Comparison of ENCODE assay signal across 12 cellular contexts in the genomic region with DNA sequence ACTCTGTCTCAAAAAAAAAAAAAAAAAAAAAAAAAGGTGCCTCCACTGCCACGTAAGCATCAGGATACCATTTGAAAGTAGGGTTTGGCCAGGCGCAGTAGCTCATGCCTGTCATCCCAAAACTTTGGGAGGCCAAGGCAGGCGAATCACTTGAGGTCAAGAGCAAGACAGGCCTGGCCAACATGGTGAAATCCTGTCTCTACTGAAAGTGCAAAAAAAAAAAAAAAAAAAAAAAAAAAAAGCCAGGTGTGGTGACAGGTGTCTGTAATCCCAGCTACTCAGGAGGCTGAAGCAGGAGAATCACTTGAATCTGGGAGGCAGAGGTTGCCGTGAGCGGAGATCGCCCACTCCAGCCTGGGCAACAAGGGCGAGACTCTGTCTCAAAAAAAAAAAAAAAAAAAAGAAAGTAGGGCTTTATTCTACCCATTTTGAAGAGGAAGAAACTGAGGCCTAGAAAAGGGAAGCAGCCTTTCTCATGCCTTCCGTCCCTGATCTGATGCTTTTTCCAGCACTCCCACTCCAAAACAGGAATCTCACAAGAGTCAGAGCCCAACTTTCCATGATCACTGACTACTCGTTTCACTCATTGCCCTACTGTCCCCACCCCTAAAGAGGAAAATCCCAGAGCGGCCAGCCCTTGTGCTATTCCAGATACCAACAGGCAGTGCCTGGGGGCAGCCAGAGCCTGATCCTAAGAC. TPM values are rescaled to one million over a fixed set of nuclear protein-coding genes. Genes with fewer than 3 reads are reported as not detected.
A peak's percentile ranks its signal among the peaks of the same experiment; 100 is the strongest.
DNase-seq lines count a peak whose midpoint lies in the region; ATAC-seq and TF ChIP-seq lines count a peak whose summit lies in the region.
"Had no signal": no experiment of that assay in that cellular context is flagged by ENCODE, and none has a peak within 500 bp of the region (broad histone marks: within the 10 kb centered on the region; RNA-seq: fewer than 3 reads in every experiment).

No MANE protein-coding gene starts in this region.

- H3K27ac Mint-ChIP-seq in T-helper 2 cell treated with Interferon-gamma antibody and Interleukin-4, amounts not matched to agents 5 μg/mL and 100 μg/mL, for 36 hours, result peak overlapping the region; percentile 67
- H3K27ac Mint-ChIP-seq in immature natural killer cell, result peak overlapping the region; percentile 51 to 100 (median 93)
- peak overlapping the region; percentile 78 for H3K27ac Mint-ChIP-seq in stimulated activated naive B cell treated with anti-CD40 and anti-IgM and Interleukin-4, amounts not matched to agents 10 μg/mL and 1 μg/mL and 100 μg/mL, for 72 hours

- peak overlapping the region; percentile 1 for H3K4me3 Mint-ChIP-seq in T-helper 2 cell treated with Interferon-gamma antibody and Interleukin-4, amounts not matched to agents 5 μg/mL and 100 μg/mL, for 36 hours
- peak overlapping the region; percentile 48 to 89 (median 66) for H3K4me3 Mint-ChIP-seq in immature natural killer cell
- peak overlapping the region; percentile 52 to 61 for H3K4me3 Mint-ChIP-seq in stimulated activated naive B cell treated with anti-CD40 and anti-IgM and Interleukin-4, amounts not matched to agents 10 μg/mL and 1 μg/mL and 100 μg/mL, for 72 hours

- H3K4me1 ChIP-seq in Peyer's patch, result peaks cover 0 to 50% (median 35%) of the 10 kb centered on the region in 4 donors
- H3K4me1 ChIP-seq: pancreas had no signal

- H3K9me3 ChIP-seq in Peyer's patch, result no peaks in the 10 kb centered on the region
- H3K9me3 ChIP-seq: pancreas had no signal

- ATAC-seq in stimulated activated naive B cell treated with anti-CD40 and anti-IgM and Interleukin-4, amounts not matched to agents 10 μg/mL and 1 μg/mL and 100 μg/mL, for 72 hours (replicated peaks), result peak in 1 of 2 donors; percentile 3
- ATAC-seq: pancreas had no signal

- H3K27ac ChIP-seq in Peyer's patch, result peak overlapping the region in 3 of 4 donors; percentile 35 to 81 (median 74)
- no peak overlapping the region for H3K27ac ChIP-seq in caudate nucleus (ENCODE audit: low read depth, low read length)

- no peak overlapping the region for H3K4me3 ChIP-seq in Peyer's patch
- H3K4me3 ChIP-seq: pancreas had no signal

- no peak for TF ChIP-seq CTCF in Peyer's patch (IDR thresholded peaks at IDR 0.05)

- no peak for DNase-seq in T-helper 2 cell treated with Interferon-gamma antibody and Interleukin-4, amounts not matched to agents 5 μg/mL and 100 μg/mL, for 36 hours (ENCODE audit: low spot score)
- DNase-seq in T-helper 2 cell (no peak), Peyer's patch (no peak), immature natural killer cell (no peak), RKO (ENCODE audit: low spot score) (no peak), caudate nucleus (lab: John Stamatoyannopoulos, UW) (no peak), mesenteric fat pad (ENCODE audit: low spot score) (no peak)
- no peak for DNase-seq in stimulated activated naive B cell treated with anti-CD40 and anti-IgM and Interleukin-4, amounts not matched to agents 10 μg/mL and 1 μg/mL and 100 μg/mL, for 72 hours
- DNase-seq: kidney glomerular epithelial cell; pancreas; stimulated activated CD4-positive, alpha-beta T cell treated with anti-CD3 and anti-CD28 coated beads, Interleukin-4, amount 100 ng/mL, for 24 hours; substantia nigra had no signal

- no peak for TF ChIP-seq POLR2A in Peyer's patch (IDR thresholded peaks at IDR 0.05)

- no peaks in the 10 kb centered on the region for H3K27me3 Mint-ChIP-seq in T-helper 2 cell treated with Interferon-gamma antibody and Interleukin-4, amounts not matched to agents 5 μg/mL and 100 μg/mL, for 36 hours (ENCODE audit: low read depth)
- peaks cover 15 to 16% (median 15%) of the 10 kb centered on the region in 3 donors for H3K27me3 Mint-ChIP-seq in immature natural killer cell (ENCODE audit: low read depth in 3 of 3)
- no peaks in the 10 kb centered on the region for H3K27me3 Mint-ChIP-seq in stimulated activated naive B cell treated with anti-CD40 and anti-IgM and Interleukin-4, amounts not matched to agents 10 μg/mL and 1 μg/mL and 100 μg/mL, for 72 hours

- H3K27me3 ChIP-seq in Peyer's patch, result no peaks in the 10 kb centered on the region
- H3K27me3 ChIP-seq: pancreas had no signal

- peaks cover 53% of the 10 kb centered on the region for H3K36me3 Mint-ChIP-seq in T-helper 2 cell treated with Interferon-gamma antibody and Interleukin-4, amounts not matched to agents 5 μg/mL and 100 μg/mL, for 36 hours (ENCODE audit: low read depth)
- peaks cover 18 to 29% (median 18%) of the 10 kb centered on the region in 3 donors for H3K36me3 Mint-ChIP-seq in immature natural killer cell
- H3K36me3 Mint-ChIP-seq in stimulated activated naive B cell treated with anti-CD40 and anti-IgM and Interleukin-4, amounts not matched to agents 10 μg/mL and 1 μg/mL and 100 μg/mL, for 72 hours, result peaks cover 14 to 27% of the 10 kb centered on the region in 2 donors

- H3K4me1 Mint-ChIP-seq in T-helper 2 cell treated with Interferon-gamma antibody and Interleukin-4, amounts not matched to agents 5 μg/mL and 100 μg/mL, for 36 hours (ENCODE audit: low read depth), result peaks cover 43% of the 10 kb centered on the region
- H3K4me1 Mint-ChIP-seq in immature natural killer cell, result peaks cover 66 to 68% of the 10 kb centered on the region in 2 donors
- H3K4me1 Mint-ChIP-seq in stimulated activated naive B cell treated with anti-CD40 and anti-IgM and Interleukin-4, amounts not matched to agents 10 μg/mL and 1 μg/mL and 100 μg/mL, for 72 hours, result peaks cover 37 to 55% of the 10 kb centered on the region in 2 donors

- no peaks in the 10 kb centered on the region for H3K9me3 Mint-ChIP-seq in T-helper 2 cell treated with Interferon-gamma antibody and Interleukin-4, amounts not matched to agents 5 μg/mL and 100 μg/mL, for 36 hours
- H3K9me3 Mint-ChIP-seq in immature natural killer cell, result no peaks in the 10 kb centered on the region
- H3K9me3 Mint-ChIP-seq in stimulated activated naive B cell treated with anti-CD40 and anti-IgM and Interleukin-4, amounts not matched to agents 10 μg/mL and 1 μg/mL and 100 μg/mL, for 72 hours, result peaks cover 0 to 3% of the 10 kb centered on the region in 2 donors

- peaks cover 0 to 14% (median 0%) of the 10 kb centered on the region in 3 donors for H3K36me3 ChIP-seq in Peyer's patch
- H3K36me3 ChIP-seq: pancreas had no signal

RNA-seq across cellular contexts. Expression of a gene that starts 16.3 kb away (rescaled TPM):
- total RNA-seq in Peyer's patch (not detected), mesenteric fat pad (0.87 TPM)
- under 1 TPM in 1 of 3 donors, not detected in 2; 0.43 TPM for polyA plus RNA-seq in immature natural killer cell

RNA-seq across cellular contexts. Expression of a gene that starts 16.4 kb away (rescaled TPM):
- total RNA-seq in Peyer's patch (10 to 100 TPM in 2 of 4 donors, 1 to 10 TPM in 2; 8.6 to 31.4 (median 11.6) TPM), mesenteric fat pad (81.7 TPM)
- 100 to 1,000 TPM; 327 to 486 (median 374) TPM for polyA plus RNA-seq in immature natural killer cell

RNA-seq across cellular contexts. Expression of a gene that starts 37.8 kb away (rescaled TPM):
- total RNA-seq in Peyer's patch (100 to 1,000 TPM; 131 to 150 (median 133) TPM), mesenteric fat pad (190 TPM)
- 100 to 1,000 TPM in 1 of 3 donors, 10 to 100 TPM in 2; 62.2 to 121 (median 89.0) TPM for polyA plus RNA-seq in immature natural killer cell

Comparison
In these comparisons a context has a peak if more than half of its experiments do, and no peak if none do; other contexts are left out.
1. H3K4me3 Mint-ChIP-seq: peak in every context shown above with its lines; median percentile 66 in immature natural killer cell; 56 in stimulated activated naive B cell treated with anti-CD40 and anti-IgM and Interleukin-4, amounts not matched to agents 10 μg/mL and 1 μg/mL and 100 μg/mL, for 72 hours; 1 in T-helper 2 cell treated with Interferon-gamma antibody and Interleukin-4, amounts not matched to agents 5 μg/mL and 100 μg/mL, for 36 hours.